In genomic region chr12:71321531-71321930, GRCh38 we compare ENCODE assay signal across 31 cellular contexts.
"Had no signal": no experiment of that assay in that cellular context is flagged by ENCODE, and none has a peak within 500 bp of the region (broad histone marks: within the 10 kb centered on the region; RNA-seq: fewer than 3 reads in every experiment).

No MANE protein-coding gene starts in this region.

- H3K27me3 Mint-ChIP-seq: activated CD4-positive, alpha-beta memory T cell treated with anti-CD3 and anti-CD28 coated beads for 36 hours; activated CD4-positive, alpha-beta T cell treated with anti-CD3 and anti-CD28 coated beads, Interleukin-2, amount 10 ng/mL, durations not matched to agents 24 days and 14 days; activated naive CD4-positive, alpha-beta T cell treated with anti-CD3 and anti-CD28 coated beads, Interleukin-2, amount 10 ng/mL, durations not matched to agents 7 days and 5 days; activated T-cell treated with anti-CD3 and anti-CD28 coated beads, Interleukin-2, amount 50 U/mL, for 24 hours; effector memory CD8-positive, alpha-beta T cell; T-helper 17 cell had no signal

- H3K27ac Mint-ChIP-seq: activated CD4-positive, alpha-beta memory T cell treated with anti-CD3 and anti-CD28 coated beads for 36 hours; activated CD4-positive, alpha-beta T cell treated with anti-CD3 and anti-CD28 coated beads for 36 hours; activated CD4-positive, alpha-beta T cell treated with anti-CD3 and anti-CD28 coated beads, Interleukin-2, amount 10 ng/mL, durations not matched to agents 24 days and 14 days; activated naive CD4-positive, alpha-beta T cell treated with anti-CD3 and anti-CD28 coated beads, Interleukin-2, amount 10 ng/mL, durations not matched to agents 7 days and 5 days; activated naive CD4-positive, alpha-beta T cell treated with anti-CD3 and anti-CD28 coated beads, Interleukin-2, amount 50 U/mL, for 72 hours; activated naive CD8-positive, alpha-beta T cell treated with anti-CD3 and anti-CD28 coated beads, Interleukin-2, amount 10 ng/mL, durations not matched to agents 7 days and 5 days; activated T-cell treated with anti-CD3 and anti-CD28 coated beads, Interleukin-2, amount 50 U/mL, for 24 hours; activated T-cell treated with anti-CD3 and anti-CD28 coated beads, Interleukin-2, amount 50 U/mL, for 72 hours; effector memory CD8-positive, alpha-beta T cell; T-helper 17 cell; T-helper 2 cell treated with Interferon-gamma antibody and Interleukin-4, amounts not matched to agents 5 μg/mL and 100 μg/mL, for 36 hours had no signal

- DNase-seq: activated CD4-positive, alpha-beta memory T cell treated with anti-CD3 and anti-CD28 coated beads for 36 hours; activated CD4-positive, alpha-beta T cell treated with anti-CD3 and anti-CD28 coated beads for 36 hours; activated CD4-positive, alpha-beta T cell treated with anti-CD3 and anti-CD28 coated beads, Interleukin-2, amount 10 ng/mL, durations not matched to agents 24 days and 14 days; activated CD4-positive, CD25-positive, alpha-beta regulatory T cell; activated CD4-positive, CD25-positive, alpha-beta regulatory T cell treated with anti-CD3 and anti-CD28 coated beads, Interleukin-2, amount 50 U/mL, for 72 hours; activated CD8-positive, alpha-beta memory T cell treated with anti-CD3 and anti-CD28 coated beads, Interleukin-2, amount 50 U/mL, for 48 hours; activated gamma-delta T cell; activated naive CD4-positive, alpha-beta T cell; activated naive CD4-positive, alpha-beta T cell treated with anti-CD3 and anti-CD28 coated beads, Interleukin-2, amount 10 ng/mL, durations not matched to agents 7 days and 5 days; activated naive CD8-positive, alpha-beta T cell treated with anti-CD3 and anti-CD28 coated beads, Interleukin-2, amount 10 ng/mL, durations not matched to agents 7 days and 5 days; activated T-cell treated with anti-CD3 and anti-CD28 coated beads for 4 hours; activated T-cell treated with anti-CD3 and anti-CD28 coated beads, Interleukin-2, amount 50 U/mL, for 24 hours; activated T-cell treated with anti-CD3 and anti-CD28 coated beads, Interleukin-2, amount 50 U/mL, for 72 hours; amniotic stem cell; anterior cingulate cortex; body of pancreas; caudate nucleus; cortex of kidney; dermis blood vessel endothelial cell; effector CD4-positive, alpha-beta T cell; effector memory CD8-positive, alpha-beta T cell; foreskin keratinocyte; gastrocnemius medialis; glutamatergic neuron; heart left ventricle; T-helper 17 cell; T1000; WERI-Rb-1 had no signal

- H3K36me3 ChIP-seq: esophagus muscularis mucosa, gastrocnemius medialis, heart left ventricle, WERI-Rb-1 had no signal

- H3K27me3 ChIP-seq: body of pancreas, esophagus muscularis mucosa, foreskin keratinocyte, gastrocnemius medialis, heart left ventricle had no signal

- H3K36me3 Mint-ChIP-seq: activated naive CD4-positive, alpha-beta T cell treated with anti-CD3 and anti-CD28 coated beads, Interleukin-2, amount 10 ng/mL, durations not matched to agents 7 days and 5 days; activated naive CD8-positive, alpha-beta T cell treated with anti-CD3 and anti-CD28 coated beads, Interleukin-2, amount 10 ng/mL, durations not matched to agents 7 days and 5 days had no signal

- H3K27ac ChIP-seq: body of pancreas, esophagus muscularis mucosa, foreskin keratinocyte, gastrocnemius medialis, heart left ventricle, WERI-Rb-1 had no signal

- H3K4me1 Mint-ChIP-seq: activated CD4-positive, alpha-beta T cell treated with anti-CD3 and anti-CD28 coated beads for 36 hours; activated CD4-positive, alpha-beta T cell treated with anti-CD3 and anti-CD28 coated beads, Interleukin-2, amount 10 ng/mL, durations not matched to agents 24 days and 14 days; activated naive CD4-positive, alpha-beta T cell treated with anti-CD3 and anti-CD28 coated beads, Interleukin-2, amount 10 ng/mL, durations not matched to agents 7 days and 5 days; activated naive CD8-positive, alpha-beta T cell treated with anti-CD3 and anti-CD28 coated beads, Interleukin-2, amount 10 ng/mL, durations not matched to agents 7 days and 5 days; T-helper 17 cell had no signal

- H3K4me3 Mint-ChIP-seq: activated CD4-positive, alpha-beta memory T cell treated with anti-CD3 and anti-CD28 coated beads for 36 hours; activated CD4-positive, alpha-beta T cell treated with anti-CD3 and anti-CD28 coated beads for 36 hours; activated CD4-positive, alpha-beta T cell treated with anti-CD3 and anti-CD28 coated beads, Interleukin-2, amount 10 ng/mL, durations not matched to agents 24 days and 14 days; activated naive CD4-positive, alpha-beta T cell treated with anti-CD3 and anti-CD28 coated beads, Interleukin-2, amount 10 ng/mL, durations not matched to agents 7 days and 5 days; activated naive CD8-positive, alpha-beta T cell treated with anti-CD3 and anti-CD28 coated beads, Interleukin-2, amount 10 ng/mL, durations not matched to agents 7 days and 5 days; activated T-cell treated with anti-CD3 and anti-CD28 coated beads, Interleukin-2, amount 50 U/mL, for 24 hours; activated T-cell treated with anti-CD3 and anti-CD28 coated beads, Interleukin-2, amount 50 U/mL, for 72 hours; effector memory CD8-positive, alpha-beta T cell; T-helper 17 cell; T-helper 2 cell treated with Interferon-gamma antibody and Interleukin-4, amounts not matched to agents 5 μg/mL and 100 μg/mL, for 36 hours had no signal

- H3K4me3 ChIP-seq: body of pancreas, esophagus muscularis mucosa, gastrocnemius medialis, heart left ventricle had no signal

- ATAC-seq: activated CD4-positive, alpha-beta T cell treated with anti-CD3 and anti-CD28 coated beads for 36 hours; activated naive CD4-positive, alpha-beta T cell treated with anti-CD3 and anti-CD28 coated beads, Interleukin-2, amount 50 U/mL, for 72 hours; activated T-cell treated with anti-CD3 and anti-CD28 coated beads, Interleukin-2, amount 50 U/mL, for 72 hours; body of pancreas; effector memory CD8-positive, alpha-beta T cell; foreskin keratinocyte; gastrocnemius medialis; heart left ventricle; T-helper 17 cell had no signal

- H3K4me1 ChIP-seq: body of pancreas, esophagus muscularis mucosa, foreskin keratinocyte, gastrocnemius medialis, heart left ventricle had no signal
